ENCODE assay signal across 10 cellular contexts in genomic region chr2:173090291-173090877, GRCh38. TPM values are rescaled to one million over a fixed set of nuclear protein-coding genes. Genes with fewer than 3 reads are reported as not detected.
DNase-seq lines count a peak whose midpoint lies in the region; ATAC-seq, FAIRE-seq and TF ChIP-seq lines count a peak whose summit lies in the region.
"Had no signal": no experiment of that assay in that cellular context is flagged by ENCODE, and none has a peak within 500 bp of the region (broad histone marks: within the 10 kb centered on the region; RNA-seq: fewer than 3 reads in every experiment).

No MANE protein-coding gene starts in this region.

- H3K79me2 ChIP-seq in H9 (ENCODE audit: insufficient read depth, low read length) (no peaks in the 10 kb centered on the region), keratinocyte (ENCODE audit: control insufficient read depth, insufficient read depth, low read length) (peaks cover 42% of the 10 kb centered on the region)

- dilution Hi-C loops in keratinocyte (cut with MboI; ENCODE audit: extremely low pct_ligation_motif_present, low sequenced_read_pairs), result no loop called here

- H3K9me1 ChIP-seq in keratinocyte (ENCODE audit: control insufficient read depth, extremely low read depth, insufficient read depth, low read length), result no peaks in the 10 kb centered on the region

- ATAC-seq in stimulated activated naive B cell treated with anti-CD40 and anti-IgM and Interleukin-4, amounts not matched to agents 10 μg/mL and 1 μg/mL and 100 μg/mL, for 72 hours (replicated peaks), result no peak

- H3K14ac ChIP-seq in H9 (ENCODE audit: insufficient read depth, low read length), result no peak overlapping the region; the same call in 1 of the 2 replicates

- no peaks in the 10 kb centered on the region for H3K9me3 Mint-ChIP-seq in H9
- H3K9me3 Mint-ChIP-seq in stimulated activated naive B cell treated with anti-CD40 and anti-IgM and Interleukin-4, amounts not matched to agents 10 μg/mL and 1 μg/mL and 100 μg/mL, for 72 hours, result no peaks in the 10 kb centered on the region
- H3K9me3 Mint-ChIP-seq: activated naive CD8-positive, alpha-beta T cell treated with anti-CD3 and anti-CD28 coated beads, Interleukin-2, amount 10 ng/mL, durations not matched to agents 7 days and 5 days had no signal

- in situ Hi-C loops in HAP-1 (cut with MboI; ENCODE audit: low sequenced_read_pairs), result no loop called here

- no peaks in the 10 kb centered on the region for H3K36me3 Mint-ChIP-seq in H9 (ENCODE audit: insufficient read depth in 1 of 3, low read depth in 3 of 3)
- H3K36me3 Mint-ChIP-seq in stimulated activated naive B cell treated with anti-CD40 and anti-IgM and Interleukin-4, amounts not matched to agents 10 μg/mL and 1 μg/mL and 100 μg/mL, for 72 hours, result peaks cover 2 to 17% of the 10 kb centered on the region in 2 donors

- H2BK15ac ChIP-seq in H9 (ENCODE audit: low read depth, low read length), result no peak overlapping the region

- H3K36me3 ChIP-seq in keratinocyte (ENCODE audit: control insufficient read depth in 2 of 2, extremely low read depth in 1 of 2, insufficient read depth in 2 of 2, low read length in 2 of 2) (peaks cover 2 to 14% of the 10 kb centered on the region in 2 experiments), stomach (peaks cover 0 to 7% (median 0%) of the 10 kb centered on the region in 4 donors), HAP-1 (replicated peaks) (peaks cover 9% of the 10 kb centered on the region; the same call in 1 of the 2 replicates)

- no CpG with 5 or more reads among the region's 11 CpGs for WGBS in H9 (ENCODE audit: extremely low coverage, insufficient read length, low lambda C conversion rate)
- 34 to 59% (median 42%) methylated on average over 11 of the region's 11 CpGs for WGBS in stomach, 5 donors

- H3K27ac Mint-ChIP-seq in H9, result peak overlapping the region in 2 of 3 experiments; percentile 17 to 39; a peak in 2 of 7 replicates
- no peak overlapping the region for H3K27ac Mint-ChIP-seq in stimulated activated naive B cell treated with anti-CD40 and anti-IgM and Interleukin-4, amounts not matched to agents 10 μg/mL and 1 μg/mL and 100 μg/mL, for 72 hours
- H3K27ac Mint-ChIP-seq: activated naive CD8-positive, alpha-beta T cell treated with anti-CD3 and anti-CD28 coated beads, Interleukin-2, amount 10 ng/mL, durations not matched to agents 7 days and 5 days had no signal

- no peak overlapping the region for H3K4ac ChIP-seq in H9 (ENCODE audit: low read depth, low read length)

- peaks cover 11 to 15% of the 10 kb centered on the region in 2 experiments for H3K4me1 Mint-ChIP-seq in H9
- H3K4me1 Mint-ChIP-seq in stimulated activated naive B cell treated with anti-CD40 and anti-IgM and Interleukin-4, amounts not matched to agents 10 μg/mL and 1 μg/mL and 100 μg/mL, for 72 hours, result no peaks in the 10 kb centered on the region
- H3K4me1 Mint-ChIP-seq: activated naive CD8-positive, alpha-beta T cell treated with anti-CD3 and anti-CD28 coated beads, Interleukin-2, amount 10 ng/mL, durations not matched to agents 7 days and 5 days had no signal

- H3K27me3 ChIP-seq in H9 (ENCODE audit: insufficient read depth, low read length) (no peaks in the 10 kb centered on the region), keratinocyte (ENCODE audit: control insufficient read depth, extremely low read depth, insufficient read depth, low read length) (no peaks in the 10 kb centered on the region), stomach (no peaks in the 10 kb centered on the region), HAP-1 (ENCODE audit: low read depth) (no peaks in the 10 kb centered on the region)

- peak; percentile 34 for DNase-seq in H9
- no peak for DNase-seq in coronary artery (ENCODE audit: low spot score)
- DNase-seq in keratinocyte (ENCODE audit: low read depth, low spot score), result no peak
- no peak for DNase-seq in stomach
- DNase-seq in stimulated activated naive B cell treated with anti-CD40 and anti-IgM and Interleukin-4, amounts not matched to agents 10 μg/mL and 1 μg/mL and 100 μg/mL, for 72 hours, result no peak
- no peak for DNase-seq in HAP-1 (ENCODE audit: low spot score in 2 of 2)
- DNase-seq in KG1 (lab: John Stamatoyannopoulos, UW), result no peak
- DNase-seq in NCI-H2029 (lab: John Stamatoyannopoulos, UW), result no peak
- DNase-seq: activated naive CD8-positive, alpha-beta T cell treated with anti-CD3 and anti-CD28 coated beads, Interleukin-2, amount 10 ng/mL, durations not matched to agents 7 days and 5 days; DMS153 had no signal

- no peak overlapping the region for H3T11ph ChIP-seq in H9 (ENCODE audit: low read length)

- H4K5ac ChIP-seq in H9 (ENCODE audit: insufficient read length, low read depth, low read length), result no peak overlapping the region

- TF ChIP-seq POLR2A in stomach (IDR thresholded peaks at IDR 0.05), result no peak

- H3K9ac ChIP-seq in H9 (ENCODE audit: extremely low read depth, insufficient read length, low read length) (no peak overlapping the region), keratinocyte (ENCODE audit: control insufficient read depth, extremely low read depth, insufficient read depth, low read length) (peak overlapping the region; percentile 40)

- no peak overlapping the region for H3K4me2 ChIP-seq in H9 (ENCODE audit: insufficient read depth, insufficient read length, low read length)
- H3K4me2 ChIP-seq in keratinocyte (ENCODE audit: control insufficient read depth, extremely low read depth, insufficient read depth, low read depth, low read length), result peak overlapping the region; percentile 57

- H2BK12ac ChIP-seq in H9 (ENCODE audit: insufficient read length, low read depth, low read length), result no peak overlapping the region

- intact Hi-C loops in stomach (cut with DNase I; ENCODE audit: low total_unique reads), result no loop called here

- no peak overlapping the region for H3K56ac ChIP-seq in H9 (ENCODE audit: insufficient read length, low read depth, low read length)

- H2AFZ ChIP-seq in H9 (ENCODE audit: low read length) (no peak overlapping the region), keratinocyte (ENCODE audit: control insufficient read depth, low read length) (peak overlapping the region; percentile 15)

- no peak overlapping the region for H3K18ac ChIP-seq in H9 (ENCODE audit: insufficient read length, low read depth, low read length)

- no peaks in the 10 kb centered on the region for H3K27me3 Mint-ChIP-seq in H9 (ENCODE audit: low read depth)
- H3K27me3 Mint-ChIP-seq in stimulated activated naive B cell treated with anti-CD40 and anti-IgM and Interleukin-4, amounts not matched to agents 10 μg/mL and 1 μg/mL and 100 μg/mL, for 72 hours, result no peaks in the 10 kb centered on the region

- no peak overlapping the region for H2AK5ac ChIP-seq in H9 (ENCODE audit: insufficient read length, low read length)

- H3K4me3 Mint-ChIP-seq in H9, result no peak overlapping the region
- H3K4me3 Mint-ChIP-seq in stimulated activated naive B cell treated with anti-CD40 and anti-IgM and Interleukin-4, amounts not matched to agents 10 μg/mL and 1 μg/mL and 100 μg/mL, for 72 hours, result no peak overlapping the region
- H3K4me3 Mint-ChIP-seq: activated naive CD8-positive, alpha-beta T cell treated with anti-CD3 and anti-CD28 coated beads, Interleukin-2, amount 10 ng/mL, durations not matched to agents 7 days and 5 days had no signal

- H3K23ac ChIP-seq in H9 (ENCODE audit: insufficient read length, low read depth, low read length), result no peak overlapping the region

- FAIRE-seq in keratinocyte (lab: Jason Lieb, UNC), result peak; percentile 71

- H3K23me2 ChIP-seq in H9 (ENCODE audit: insufficient read length, low read depth, low read length, poor library complexity, severe bottlenecking), result no peaks in the 10 kb centered on the region

- H3K4me1 ChIP-seq in H9 (ENCODE audit: insufficient read depth, low read length) (peaks cover 2% of the 10 kb centered on the region; the same call in 1 of the 2 replicates), keratinocyte (ENCODE audit: control insufficient read depth, extremely low read depth, insufficient read depth, low read length) (peaks cover 25% of the 10 kb centered on the region), stomach (peaks cover 0 to 61% (median 37%) of the 10 kb centered on the region in 4 donors), HAP-1 (no peaks in the 10 kb centered on the region; the same call in 1 of the 2 replicates)

- H3K79me1 ChIP-seq in H9 (ENCODE audit: insufficient read depth, low read depth, low read length, poor library complexity, severe bottlenecking), result no peaks in the 10 kb centered on the region

- H4K8ac ChIP-seq in H9 (replicated peaks; ENCODE audit: insufficient read length, low read depth, low read length), result no peak overlapping the region

- H3K9me3 ChIP-seq in H9 (ENCODE audit: control insufficient read depth, low read depth, low read length) (no peaks in the 10 kb centered on the region), keratinocyte (ENCODE audit: control insufficient read depth, low read depth, low read length) (no peaks in the 10 kb centered on the region), stomach (no peaks in the 10 kb centered on the region), HAP-1 (no peaks in the 10 kb centered on the region)

- H3K27ac ChIP-seq in H9 (ENCODE audit: insufficient read length, low read depth, low read length), result no peak overlapping the region
- peak overlapping the region; percentile 80 to 84 for H3K27ac ChIP-seq in coronary artery
- peak overlapping the region; percentile 42 for H3K27ac ChIP-seq in keratinocyte (ENCODE audit: control insufficient read depth, insufficient read depth, low read length)
- H3K27ac ChIP-seq in stomach, result peak overlapping the region in 4 of 5 donors; percentile 3 to 79 (median 60)

- H2BK5ac ChIP-seq in H9 (ENCODE audit: insufficient read length, low read length), result no peak overlapping the region

- no peak overlapping the region for H2BK120ac ChIP-seq in H9 (ENCODE audit: low read depth, low read length, poor library complexity, severe bottlenecking)

- H4K20me1 ChIP-seq in H9 (ENCODE audit: control insufficient read depth, insufficient read depth, insufficient read length) (no peaks in the 10 kb centered on the region), keratinocyte (ENCODE audit: control insufficient read depth, extremely low read depth, insufficient read depth, low read length) (peaks cover 4% of the 10 kb centered on the region)

- no peak overlapping the region for H4K91ac ChIP-seq in H9 (ENCODE audit: insufficient read length, low read depth, low read length)

- no peak for TF ChIP-seq EP300 in stomach (IDR thresholded peaks at IDR 0.05)

- TF ChIP-seq CTCF in H9 (conservative IDR thresholded peaks at IDR 0.05), result no peak
- no peak for TF ChIP-seq CTCF in coronary artery (IDR thresholded peaks at IDR 0.05)
- no peak for TF ChIP-seq CTCF in keratinocyte (optimal IDR thresholded peaks at IDR 0.05 in 1 of 3, IDR thresholded peaks at IDR 0.05 in 1 of 3, conservative IDR thresholded peaks at IDR 0.05 in 1 of 3; ENCODE audit: extremely low read depth in 1 of 3, insufficient read depth in 2 of 3, low read length in 3 of 3)
- TF ChIP-seq CTCF in stomach (IDR thresholded peaks at IDR 0.05), result no peak

- H2BK20ac ChIP-seq in H9 (ENCODE audit: low read depth, low read length, poor library complexity, severe bottlenecking), result no peak overlapping the region

- H3K4me3 ChIP-seq in coronary artery (peak overlapping the region; percentile 48), keratinocyte (ENCODE audit: control insufficient read depth in 2 of 3, extremely low read depth in 1 of 3, insufficient read depth in 2 of 3, low read depth in 1 of 3, low read length in 3 of 3) (no peak overlapping the region), stomach (no peak overlapping the region), HAP-1 (no peak overlapping the region)

RNA-seq across cellular contexts. Expression of gene MAP3K20, which starts 14.7 kb away (rescaled TPM):
- total RNA-seq in H9 (2021), result 8.7 and 9.2 TPM in 2 replicates
- polyA plus RNA-seq in keratinocyte, result 23.9 to 31.7 TPM (median 28.1 TPM) in 3 replicates
- polyA plus RNA-seq in keratinocyte (2011; ENCODE audit: low read depth), result 16.6 TPM
- 18.3 and 35.3 TPM in 2 replicates for polyA plus RNA-seq in keratinocyte (2011; cell fraction: cytosol; rRNA removed)
- polyA plus RNA-seq in keratinocyte (2011; cell fraction: nucleus; rRNA removed), result 21.7 and 21.9 TPM in 2 replicates
- polyA plus RNA-seq in keratinocyte (2012; ENCODE audit: low replicate concordance), result 17.5 and 24.7 TPM in 2 replicates
- 8.5 to 72.1 TPM (median 43.9 TPM) in 3 replicates for polyA minus RNA-seq in keratinocyte
- 59.5 TPM for polyA minus RNA-seq in keratinocyte (2011; cell fraction: cytosol; rRNA and poly(A)+ RNA removed)
- polyA minus RNA-seq in keratinocyte (2011; cell fraction: nucleus; rRNA and poly(A)+ RNA removed), result 16.7 and 40.3 TPM in 2 replicates
- 100 to 1,000 TPM in 3 of 5 donors, 10 to 100 TPM in 1, 1 to 10 TPM in 1; 9.3 to 180 (median 107) TPM for total RNA-seq in stomach
- polyA plus RNA-seq in stomach, result 10 to 100 TPM; 13.4 to 24.4 (median 14.7) TPM
